Comparison of ENCODE assay signal across 8 cellular contexts in genomic region chrX:10156199-10157031, GRCh38. TPM values are rescaled to one million over a fixed set of nuclear protein-coding genes. Genes with fewer than 3 reads are reported as not detected.
A peak's percentile ranks its signal among the peaks of the same experiment; 100 is the strongest.
DNase-seq lines count a peak whose midpoint lies in the region; TF ChIP-seq lines count a peak whose summit lies in the region.

Gene CLCN4 (plus strand): TSS chrX:10156975. CDS start chrX:10185033, 28,058 bp downstream.

- H3K9me3 ChIP-seq in SJCRH30 (replicated peaks), result no peaks in the 10 kb centered on the region
- H3K9me3 ChIP-seq in tibial nerve, result no peaks in the 10 kb centered on the region

- peak in 1 of 2 donors; percentile 8 for TF ChIP-seq POLR2A in tibial nerve (IDR thresholded peaks at IDR 0.05)

- TF ChIP-seq CTCF in HL-60 (IDR thresholded peaks at IDR 0.05; ENCODE audit: insufficient read depth, low read length), result no peak
- TF ChIP-seq CTCF in epithelial cell of esophagus (IDR thresholded peaks at IDR 0.05; ENCODE audit: insufficient read depth, low read depth, low read length, missing control alignments), result no peak
- no peak for TF ChIP-seq CTCF in tibial nerve (IDR thresholded peaks at IDR 0.05)

- peak within 1 kb of the TSS; percentile 44 for H3K4me3 ChIP-seq in HL-60 (replicated peaks; ENCODE audit: insufficient read depth, low read length)
- peak within 1 kb of the TSS; percentile 68 for H3K4me3 ChIP-seq in SJCRH30
- H3K4me3 ChIP-seq in epithelial cell of esophagus (ENCODE audit: low read length), result peak within 1 kb of the TSS; percentile 8
- H3K4me3 ChIP-seq in tibial nerve, result peak within 1 kb of the TSS in 3 of 4 donors; percentile 10 to 54 (median 32)

- WGBS in tibial nerve, 2 donors, result 13 to 22% methylated on average over 22 to 23 of the region's 27 CpGs

- peak; percentile 79 for DNase-seq in SIG-M5 treated with dmso at 0.1 percent for 504 hours (lab: John Stamatoyannopoulos, UW; ENCODE audit: unreplicated experiment)
- no peak for DNase-seq in SIG-M5 (lab: John Stamatoyannopoulos, UW)
- DNase-seq in HL-60 (ENCODE audit: low read depth in 1 of 2, low spot score in 1 of 2), result peak; percentile 52 to 57
- peak; percentile 89 to 91 for DNase-seq in SJCRH30
- DNase-seq in epithelial cell of esophagus (ENCODE audit: low read depth), result peak; percentile 5
- peak; percentile 88 for DNase-seq in mesenteric fat pad (ENCODE audit: low spot score)
- peak in 1 of 2 donors; percentile 13 for DNase-seq in tibial nerve (ENCODE audit: low spot score in 2 of 2)
- DNase-seq in NCI-H2107 (lab: John Stamatoyannopoulos, UW), result no peak

- TF ChIP-seq EP300 in tibial nerve (IDR thresholded peaks at IDR 0.05), result peak in 1 of 2 donors; percentile 11

- H3K36me3 ChIP-seq in SJCRH30 (0 out of 2 replicates have a peak, but pooled peaks cover 2% of the 10 kb centered on the region), tibial nerve (no peaks in the 10 kb centered on the region)

- H3K27me3 ChIP-seq in HL-60 (ENCODE audit: insufficient read depth, poor library complexity, severe bottlenecking) (no peaks in the 10 kb centered on the region), SJCRH30 (no peaks in the 10 kb centered on the region), tibial nerve (peaks cover 0 to 31% of the 10 kb centered on the region in 2 donors)

- H3K4me1 ChIP-seq in SJCRH30 (peaks cover 8% of the 10 kb centered on the region; the same call in 1 of the 2 replicates), tibial nerve (peaks cover 0 to 14% (median 0%) of the 10 kb centered on the region in 4 donors)

- no peak within 1 kb of the TSS for H3K27ac ChIP-seq in HL-60 (replicated peaks)
- H3K27ac ChIP-seq in SJCRH30, result peak within 1 kb of the TSS; percentile 92
- H3K27ac ChIP-seq in tibial nerve, result peak within 1 kb of the TSS in 3 of 4 donors; percentile 65 to 82 (median 74)

RNA-seq across cellular contexts. Expression of gene CLCN4, which starts in this region (rescaled TPM):
- 16.5 and 17.2 TPM in 2 replicates for total RNA-seq in SJCRH30 (2014; rRNA removed; shearing (Covaris generic))
- total RNA-seq in mesenteric fat pad (2.6 TPM), tibial nerve (1 to 10 TPM; 3.9 to 6.7 (median 5.3) TPM)

Comparison
In these comparisons a context has a peak if more than half of its experiments do, and no peak if none do; other contexts are left out.
1. DNase-seq: peak in SIG-M5 treated with dmso at 0.1 percent for 504 hours (single experiment), HL-60 (2 of 2), SJCRH30 (2 of 2), epithelial cell of esophagus (single experiment) and mesenteric fat pad (single experiment); none in SIG-M5 (single experiment) and NCI-H2107 (single experiment).
2. H3K4me3 ChIP-seq: peak in every context shown above with its lines; median percentile 68 in SJCRH30; 44 in HL-60; 32 in tibial nerve; 8 in epithelial cell of esophagus.